3 cellular contexts compared by ENCODE assay signal in the genomic region with DNA sequence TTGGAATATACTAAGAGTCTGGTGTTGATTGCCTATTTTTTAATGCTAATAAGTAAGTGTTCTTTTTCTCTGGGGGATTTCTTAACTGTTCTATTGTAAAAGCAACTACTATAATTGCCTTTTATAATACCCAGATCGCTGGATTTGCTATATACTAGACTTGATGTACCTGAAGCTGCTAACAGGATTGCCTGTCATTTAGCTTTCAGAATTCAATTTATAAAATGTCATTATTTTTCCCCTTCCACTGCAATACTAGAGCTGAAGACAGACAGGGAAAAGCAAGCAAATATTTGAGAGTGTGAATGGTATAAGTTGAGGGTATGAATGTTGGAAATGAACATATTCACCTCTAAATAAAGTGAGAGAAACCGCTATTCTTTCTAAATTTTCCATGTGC.
"Had no signal": no experiment of that assay in that cellular context is flagged by ENCODE, and none has a peak within 500 bp of the region (broad histone marks: within the 10 kb centered on the region; RNA-seq: fewer than 3 reads in every experiment).

No MANE protein-coding gene starts in this region.

- H3K4me3 ChIP-seq: GM12878 had no signal

- ATAC-seq: GM12878 had no signal

- DNase-seq: GDM1, GF-D8 had no signal
